In genomic region chr5:124477577-124477976, GRCh38 we compare ENCODE assay signal across 1 cellular context.
TF ChIP-seq lines count a peak whose summit lies in the region.

No MANE protein-coding gene starts in this region.

TF ChIP-seq in H1, 55 proteins besides CTCF, POLR2A, EP300 and RAD21:
- TF ChIP-seq CHD7 (IDR thresholded peaks at IDR 0.05; ENCODE audit: insufficient replicate concordance, low read length) (no peak), ATF3 (IDR thresholded peaks at IDR 0.05; ENCODE audit: insufficient read depth, low read depth, low read length) (no peak), SIX5 (IDR thresholded peaks at IDR 0.05; ENCODE audit: low read depth, low read length) (no peak), E2F6 (IDR thresholded peaks at IDR 0.05) (no peak), HDAC2 (IDR thresholded peaks at IDR 0.05; ENCODE audit: borderline replicate concordance in 1 of 2, low read depth in 2 of 2, low read length in 2 of 2) (no peak), TEAD4 (IDR thresholded peaks at IDR 0.05; ENCODE audit: low read depth, low read length) (no peak), RNF2 (IDR thresholded peaks at IDR 0.05; ENCODE audit: borderline replicate concordance, low read depth, low read length, missing control alignments, poor library complexity, severe bottlenecking) (no peak), MAFK (IDR thresholded peaks at IDR 0.05; ENCODE audit: low read depth, low read length) (no peak), SP2 (IDR thresholded peaks at IDR 0.05; ENCODE audit: low read length) (no peak), SIRT6 (IDR thresholded peaks at IDR 0.05; ENCODE audit: low read length) (no peak), JUN (IDR thresholded peaks at IDR 0.05; ENCODE audit: low read depth, low read length) (no peak), KDM1A (IDR thresholded peaks at IDR 0.05; ENCODE audit: borderline replicate concordance, low read length) (no peak), SIN3A (conservative IDR thresholded peaks at IDR 0.05 in 1 of 2, IDR thresholded peaks at IDR 0.05 in 1 of 2; ENCODE audit: low read depth in 1 of 2, low read length in 2 of 2) (no peak), EGR1 (IDR thresholded peaks at IDR 0.05; ENCODE audit: borderline replicate concordance, low read depth, low read length) (no peak), KDM4A (IDR thresholded peaks at IDR 0.05; ENCODE audit: low read depth, low read length, severe bottlenecking) (no peak), SRF (IDR thresholded peaks at IDR 0.05; ENCODE audit: low read depth, low read length) (no peak), HDAC6 (IDR thresholded peaks at IDR 0.05; ENCODE audit: low read depth, low read length) (no peak), RFX5 (IDR thresholded peaks at IDR 0.05; ENCODE audit: borderline replicate concordance, low read depth, low read length) (no peak), USF2 (IDR thresholded peaks at IDR 0.05; ENCODE audit: low read length) (no peak)
TF ChIP-seq in H1: peak in this region for 0.
